28 cellular contexts compared by ENCODE assay signal in genomic region chr18:57062841-57063240, GRCh38.
DNase-seq lines count a peak whose midpoint lies in the region; ATAC-seq and TF ChIP-seq lines count a peak whose summit lies in the region.
"Had no signal": no experiment of that assay in that cellular context is flagged by ENCODE, and none has a peak within 500 bp of the region (broad histone marks: within the 10 kb centered on the region; RNA-seq: fewer than 3 reads in every experiment).

No MANE protein-coding gene starts in this region.

- no peaks in the 10 kb centered on the region for H3K9me3 Mint-ChIP-seq in stimulated activated effector memory CD8-positive, alpha-beta T cell treated with anti-CD3 and anti-CD28 coated beads, Interleukin-12 subunit alpha, Interleukin-12 subunit beta, amount 100 ng/mL, for 72 hours
- H3K9me3 Mint-ChIP-seq in immature natural killer cell: peaks cover 0 to 2% (median 0%) of the 10 kb centered on the region in 6 donors
- H3K9me3 Mint-ChIP-seq in CD4-positive, alpha-beta T cell: no peaks in the 10 kb centered on the region
- H3K9me3 Mint-ChIP-seq: activated CD4-positive, alpha-beta memory T cell treated with anti-CD3 and anti-CD28 coated beads, Interleukin-2, amount 10 ng/mL, durations not matched to agents 7 days and 5 days; activated naive CD4-positive, alpha-beta T cell treated with anti-CD3 and anti-CD28 coated beads, Interleukin-2, amount 10 ng/mL, durations not matched to agents 7 days and 5 days; activated T-helper 17 cell treated with anti-CD3 and anti-CD28 coated beads, Interleukin-2, amount 50 U/mL, for 72 hours; natural killer cell had no signal

- POLR2A ChIA-PET in CD4-positive, alpha-beta T cell (lab: Charles Lee): no interaction called here

- H3K36me3 Mint-ChIP-seq in stimulated activated effector memory CD8-positive, alpha-beta T cell treated with anti-CD3 and anti-CD28 coated beads, Interleukin-12 subunit alpha, Interleukin-12 subunit beta, amount 100 ng/mL, for 72 hours: no peaks in the 10 kb centered on the region
- H3K36me3 Mint-ChIP-seq in immature natural killer cell: no peaks in the 10 kb centered on the region
- no peaks in the 10 kb centered on the region for H3K36me3 Mint-ChIP-seq in CD4-positive, alpha-beta T cell (ENCODE audit: low read depth)
- H3K36me3 Mint-ChIP-seq: activated naive CD4-positive, alpha-beta T cell treated with anti-CD3 and anti-CD28 coated beads, Interleukin-2, amount 10 ng/mL, durations not matched to agents 7 days and 5 days; natural killer cell had no signal

- H3K27ac ChIP-seq in CD4-positive, alpha-beta T cell (ENCODE audit: low read depth, low read length): no peak overlapping the region
- H3K27ac ChIP-seq: 22Rv1, brain microvascular endothelial cell, C4-2B, lower lobe of right lung had no signal

- peaks cover 0 to 7% (median 3%) of the 10 kb centered on the region in 3 donors for H3K27me3 Mint-ChIP-seq in immature natural killer cell (ENCODE audit: low read depth in 3 of 3)
- H3K27me3 Mint-ChIP-seq in CD4-positive, alpha-beta T cell: peaks cover 25% of the 10 kb centered on the region

- CTCF ChIA-PET in CD4-positive, alpha-beta T cell (lab: Charles Lee): no interaction called here

- no peaks in the 10 kb centered on the region for H3K27me3 ChIP-seq in CD4-positive, alpha-beta T cell (ENCODE audit: control insufficient read depth, insufficient read depth, low read length)
- H3K27me3 ChIP-seq: brain microvascular endothelial cell had no signal

- no peak for TF ChIP-seq CTCF in CD4-positive, alpha-beta T cell (IDR thresholded peaks at IDR 0.05)

- H3K27ac Mint-ChIP-seq in stimulated activated effector memory CD8-positive, alpha-beta T cell treated with anti-CD3 and anti-CD28 coated beads, Interleukin-12 subunit alpha, Interleukin-12 subunit beta, amount 100 ng/mL, for 72 hours: no peak overlapping the region
- no peak overlapping the region for H3K27ac Mint-ChIP-seq in immature natural killer cell
- no peak overlapping the region for H3K27ac Mint-ChIP-seq in CD4-positive, alpha-beta T cell
- H3K27ac Mint-ChIP-seq: activated CD4-positive, alpha-beta memory T cell treated with anti-CD3 and anti-CD28 coated beads, Interleukin-2, amount 10 ng/mL, durations not matched to agents 7 days and 5 days; activated naive CD4-positive, alpha-beta T cell treated with anti-CD3 and anti-CD28 coated beads, Interleukin-2, amount 10 ng/mL, durations not matched to agents 7 days and 5 days; activated T-helper 17 cell treated with anti-CD3 and anti-CD28 coated beads, Interleukin-2, amount 50 U/mL, for 72 hours; natural killer cell; T-helper 17 cell had no signal

- DNase-seq in DMS79 treated with DMSO at 0.1 percent for 48 hours (lab: John Stamatoyannopoulos, UW) (peak; percentile 39), DMS79 (lab: John Stamatoyannopoulos, UW) (no peak), NCI-H446 (lab: John Stamatoyannopoulos, UW) (peak; percentile 81 to 96), cerebellum (ENCODE audit: low spot score) (peak; percentile 54), immature natural killer cell (no peak)
- no peak for DNase-seq in stimulated activated effector memory CD8-positive, alpha-beta T cell treated with anti-CD3 and anti-CD28 coated beads, Interleukin-12 subunit alpha, Interleukin-12 subunit beta, amount 100 ng/mL, for 72 hours (ENCODE audit: low spot score in 2 of 2)
- no peak for DNase-seq in activated CD4-positive, CD25-positive, alpha-beta regulatory T cell (lab: John Stamatoyannopoulos, UW)
- no peak for DNase-seq in CD4-positive, alpha-beta T cell
- DNase-seq: activated CD4-positive, alpha-beta memory T cell treated with anti-CD3 and anti-CD28 coated beads, Interleukin-2, amount 10 ng/mL, durations not matched to agents 7 days and 5 days; activated CD8-positive, alpha-beta memory T cell treated with anti-CD3 and anti-CD28 coated beads, Interleukin-2, amount 50 U/mL, for 4 hours; activated naive CD4-positive, alpha-beta T cell treated with anti-CD3 and anti-CD28 coated beads, Interleukin-2, amount 10 ng/mL, durations not matched to agents 7 days and 5 days; brain microvascular endothelial cell; Caco-2; KG1; lower lobe of right lung; natural killer cell; NCI-H1105 treated with DMSO at 0.1 percent for 48 hours; NCI-H2029; NCI-H226; SHP77; stimulated activated CD4-positive, alpha-beta T cell treated with anti-CD3 and anti-CD28 coated beads, Interleukin-15, amount 100 ng/mL, for 24 hours; stimulated activated CD4-positive, alpha-beta T cell treated with anti-CD3 and anti-CD28 coated beads, Interleukin-4, amount 100 ng/mL, for 4 hours; T-helper 17 cell; trophoblast cell had no signal

- peaks cover 7% of the 10 kb centered on the region for H3K4me1 Mint-ChIP-seq in stimulated activated effector memory CD8-positive, alpha-beta T cell treated with anti-CD3 and anti-CD28 coated beads, Interleukin-12 subunit alpha, Interleukin-12 subunit beta, amount 100 ng/mL, for 72 hours
- no peaks in the 10 kb centered on the region for H3K4me1 Mint-ChIP-seq in immature natural killer cell
- no peaks in the 10 kb centered on the region for H3K4me1 Mint-ChIP-seq in CD4-positive, alpha-beta T cell (ENCODE audit: low read depth)
- H3K4me1 Mint-ChIP-seq: activated naive CD4-positive, alpha-beta T cell treated with anti-CD3 and anti-CD28 coated beads, Interleukin-2, amount 10 ng/mL, durations not matched to agents 7 days and 5 days; activated T-helper 17 cell treated with anti-CD3 and anti-CD28 coated beads, Interleukin-2, amount 50 U/mL, for 72 hours; natural killer cell; T-helper 17 cell had no signal

- peak; percentile 9 for ATAC-seq in stimulated activated effector memory CD8-positive, alpha-beta T cell treated with anti-CD3 and anti-CD28 coated beads, Interleukin-12 subunit alpha, Interleukin-12 subunit beta, amount 100 ng/mL, for 72 hours
- no peak for ATAC-seq in CD4-positive, alpha-beta T cell (ENCODE audit: poor library complexity)
- ATAC-seq: activated T-helper 17 cell treated with anti-CD3 and anti-CD28 coated beads, Interleukin-2, amount 50 U/mL, for 72 hours; lower lobe of right lung; natural killer cell; T-helper 17 cell had no signal

- no peaks in the 10 kb centered on the region for H3K9me3 ChIP-seq in CD4-positive, alpha-beta T cell (ENCODE audit: control insufficient read depth, low read length)
- H3K9me3 ChIP-seq: Caco-2, HAP-1, lower lobe of right lung had no signal

- H3K4me3 Mint-ChIP-seq in stimulated activated effector memory CD8-positive, alpha-beta T cell treated with anti-CD3 and anti-CD28 coated beads, Interleukin-12 subunit alpha, Interleukin-12 subunit beta, amount 100 ng/mL, for 72 hours: no peak overlapping the region
- no peak overlapping the region for H3K4me3 Mint-ChIP-seq in immature natural killer cell
- no peak overlapping the region for H3K4me3 Mint-ChIP-seq in CD4-positive, alpha-beta T cell
- H3K4me3 Mint-ChIP-seq: activated CD4-positive, alpha-beta memory T cell treated with anti-CD3 and anti-CD28 coated beads, Interleukin-2, amount 10 ng/mL, durations not matched to agents 7 days and 5 days; activated naive CD4-positive, alpha-beta T cell treated with anti-CD3 and anti-CD28 coated beads, Interleukin-2, amount 10 ng/mL, durations not matched to agents 7 days and 5 days; activated T-helper 17 cell treated with anti-CD3 and anti-CD28 coated beads, Interleukin-2, amount 50 U/mL, for 72 hours; natural killer cell; T-helper 17 cell had no signal

- intact Hi-C loops in CD4-positive, alpha-beta T cell (cut with DNase I, micrococcal nuclease): no loop called here

Comparison
In these comparisons a context has a peak if more than half of its experiments do, and no peak if none do; other contexts are left out.
1. DNase-seq: peak in DMS79 treated with DMSO at 0.1 percent for 48 hours (single experiment), NCI-H446 (2 of 2) and cerebellum (single experiment); none in DMS79 (single experiment), stimulated activated effector memory CD8-positive, alpha-beta T cell treated with anti-CD3 and anti-CD28 coated beads, Interleukin-12 subunit alpha, Interleukin-12 subunit beta, amount 100 ng/mL, for 72 hours (0 of 2), immature natural killer cell (0 of 3), activated CD4-positive, CD25-positive, alpha-beta regulatory T cell (0 of 4) and CD4-positive, alpha-beta T cell (0 of 10).